1 cellular context compared by ENCODE assay signal in genomic region chr3:123071146-123071545, GRCh38.
TF ChIP-seq lines count a peak whose summit lies in the region.

No MANE protein-coding gene starts in this region.

TF ChIP-seq in HepG2, 621 proteins besides CTCF, POLR2A, EP300 and RAD21:
- TF ChIP-seq SMYD3 (CRISPR knock-in tag; IDR thresholded peaks at IDR 0.05) (no peak), MYC (CRISPR knock-in tag; IDR thresholded peaks at IDR 0.05; ENCODE audit: borderline replicate concordance) (no peak), ZNF761 (CRISPR knock-in tag; conservative IDR thresholded peaks at IDR 0.05) (no peak), ZNF34 (CRISPR knock-in tag; IDR thresholded peaks at IDR 0.05; ENCODE audit: borderline replicate concordance) (no peak)
